Comparison of ENCODE assay signal across 9 cellular contexts in genomic region chr12:19181666-19182426, GRCh38. TPM values are rescaled to one million over a fixed set of nuclear protein-coding genes. Genes with fewer than 3 reads are reported as not detected.
DNase-seq lines count a peak whose midpoint lies in the region; ATAC-seq, FAIRE-seq and TF ChIP-seq lines count a peak whose summit lies in the region.
"Had no signal": no experiment of that assay in that cellular context is flagged by ENCODE, and none has a peak within 500 bp of the region (broad histone marks: within the 10 kb centered on the region; RNA-seq: fewer than 3 reads in every experiment).

No MANE protein-coding gene starts in this region.

- ATAC-seq in heart right ventricle (no peak), Right ventricle myocardium inferior (no peak), HG02610 (IDR thresholded peaks at IDR 0.05; ENCODE audit: unreplicated experiment) (no peak)

- POLR2A ChIA-PET in endothelial cell of umbilical vein (lab: Charles Lee) = no interaction called here

- H3K27ac ChIP-seq in heart right ventricle (peak overlapping the region in 6 of 10 donors; percentile 4 to 57 (median 34)), endothelial cell of umbilical vein (ENCODE audit: insufficient read depth, low read depth, low read length) (no peak overlapping the region)

- H3K79me2 ChIP-seq in endothelial cell of umbilical vein (ENCODE audit: control insufficient read depth, insufficient read depth, low read length) = no peaks in the 10 kb centered on the region

- H3K27me3 ChIP-seq in heart right ventricle (no peaks in the 10 kb centered on the region), endothelial cell of umbilical vein (ENCODE audit: control insufficient read depth in 2 of 2, insufficient read depth in 2 of 2, low read length in 2 of 2) (no peaks in the 10 kb centered on the region)

- H3K9me1 ChIP-seq in endothelial cell of umbilical vein (replicated peaks; ENCODE audit: control insufficient read depth, extremely low read depth, insufficient read depth, low read length) = no peaks in the 10 kb centered on the region

- H3K36me3 ChIP-seq in heart right ventricle (peaks cover 0 to 3% (median 0%) of the 10 kb centered on the region in 9 donors), endothelial cell of umbilical vein (ENCODE audit: control insufficient read depth in 2 of 2, extremely low read depth in 1 of 2, insufficient read depth in 2 of 2, low read length in 2 of 2) (no peaks in the 10 kb centered on the region)

- TF ChIP-seq CTCF in heart right ventricle (IDR thresholded peaks at IDR 0.05) (peak in 5 of 9 donors; percentile 13 to 34 (median 25)), endothelial cell of umbilical vein (IDR thresholded peaks at IDR 0.05; ENCODE audit: extremely low read depth in 1 of 2, insufficient read depth in 1 of 2, low read depth in 1 of 2, low read length in 2 of 2) (no peak)

- DNase-seq in heart right ventricle (no peak), Right ventricle myocardium inferior (ENCODE audit: missing footprints) (no peak), NCI-H69 (lab: John Stamatoyannopoulos, UW) (peak; percentile 19), endothelial cell of umbilical vein (ENCODE audit: low read depth, low spot score) (peak; percentile 26), superior temporal gyrus (ENCODE audit: extremely low spot score) (peak; percentile 74), NCI-H226 (no peak)
- no peak for DNase-seq in effector CD4-positive, alpha-beta T cell
- DNase-seq: COR-L47 had no signal

- WGBS in heart right ventricle, 2 donors = 83% methylated on average over 8 of the region's 8 CpGs

- CTCF ChIA-PET in endothelial cell of umbilical vein (lab: Charles Lee) = interaction anchor here (0.7 to 2.3 kb wide), 16 partner anchors 8 to 932 kb away, joined by 3 to 15 read pairs (median 4); no protein-coding TSS in a partner anchor

- no peak overlapping the region for H2AFZ ChIP-seq in endothelial cell of umbilical vein (ENCODE audit: low read depth, low read length)

- no peaks in the 10 kb centered on the region for H4K20me1 ChIP-seq in endothelial cell of umbilical vein (replicated peaks; ENCODE audit: control insufficient read depth, extremely low read depth, insufficient read depth, low read length)

- BruUV-seq in endothelial cell of umbilical vein (replicated peaks; lab: Mats Ljungman, UMichigan) = no TSS peak

- H3K9me3 ChIP-seq in heart right ventricle = no peaks in the 10 kb centered on the region
- no peaks in the 10 kb centered on the region for H3K9me3 ChIP-seq in endothelial cell of umbilical vein (replicated peaks; ENCODE audit: control insufficient read depth, insufficient read depth, low read length)

- H3K4me1 ChIP-seq in heart right ventricle (peaks cover 2 to 64% (median 28%) of the 10 kb centered on the region in 9 donors), endothelial cell of umbilical vein (ENCODE audit: control insufficient read depth, extremely low read depth, insufficient read depth, low read length) (no peaks in the 10 kb centered on the region)

- no peak overlapping the region for H3K9ac ChIP-seq in endothelial cell of umbilical vein (replicated peaks; ENCODE audit: extremely low read depth, insufficient read depth, low read length)

- no peak overlapping the region for H3K4me3 ChIP-seq in heart right ventricle
- no peak overlapping the region for H3K4me3 ChIP-seq in endothelial cell of umbilical vein (replicated peaks in 1 of 3; ENCODE audit: insufficient read depth in 1 of 3, low read depth in 1 of 3, low read length in 3 of 3)

- no peak for FAIRE-seq in endothelial cell of umbilical vein (lab: Jason Lieb, UNC)

- dilution Hi-C loops in endothelial cell of umbilical vein (cut with MboI; ENCODE audit: extremely low pct_ligation_motif_present, low sequenced_read_pairs) = no loop called here

- H3K4me2 ChIP-seq in endothelial cell of umbilical vein (ENCODE audit: insufficient read depth, low read length) = no peak overlapping the region

- intact Hi-C loops in heart right ventricle (cut with DNase I) (loop anchor here in 9 of 10 donors (5.0 to 10.0 kb wide), 12 partner anchors 50 to 927 kb away; no protein-coding TSS in a partner anchor), Right ventricle myocardium inferior (cut with DNase I) (loop anchor here (2.0 kb wide), 1 partner anchor 51 kb away; no protein-coding TSS in a partner anchor), endothelial cell of umbilical vein (cut with micrococcal nuclease) (no loop called here)

- no peak for TF ChIP-seq POLR2A in endothelial cell of umbilical vein (IDR thresholded peaks at IDR 0.05; ENCODE audit: low read depth, low read length)

TF ChIP-seq in endothelial cell of umbilical vein, 7 proteins besides CTCF, POLR2A, EP300 and RAD21:
- TF ChIP-seq GATA2 (IDR thresholded peaks at IDR 0.05; ENCODE audit: insufficient read depth, insufficient read length, low read depth, low read length) = no peak
- no peak for TF ChIP-seq JUN (IDR thresholded peaks at IDR 0.05; ENCODE audit: borderline replicate concordance, insufficient read depth, insufficient read length, low read depth)
- TF ChIP-seq, protein P1, sequence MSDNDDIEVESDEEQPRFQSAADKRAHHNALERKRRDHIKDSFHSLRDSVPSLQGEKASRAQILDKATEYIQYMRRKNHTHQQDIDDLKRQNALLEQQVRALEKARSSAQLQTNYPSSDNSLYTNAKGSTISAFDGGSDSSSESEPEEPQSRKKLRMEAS (IDR thresholded peaks at IDR 0.05; ENCODE audit: insufficient read depth, insufficient read length) = no peak
- no peak for TF ChIP-seq EZH2 (IDR thresholded peaks at IDR 0.05; ENCODE audit: borderline replicate concordance, low read depth, low read length, severe bottlenecking)
- TF ChIP-seq MYC (IDR thresholded peaks at IDR 0.05; ENCODE audit: low read depth, low read length) = no peak
- no peak for TF ChIP-seq FOS (IDR thresholded peaks at IDR 0.05; ENCODE audit: borderline replicate concordance, insufficient read depth, low read length)
- no peak for TF ChIP-seq POLR2AphosphoS5 (IDR thresholded peaks at IDR 0.05; ENCODE audit: insufficient read depth, low read depth, low read length)

RNA-seq across cellular contexts. Expression of gene PLEKHA5, which starts 52.3 kb away (rescaled TPM):
- total RNA-seq in heart right ventricle = 10 to 100 TPM; 38.8 to 77.1 (median 65.7) TPM
- 10 to 100 TPM; 11.8 to 58.8 TPM for polyA plus RNA-seq in heart right ventricle
- total RNA-seq in Right ventricle myocardium inferior = 52.6 TPM
- 12.7 and 13.4 TPM in 2 replicates for total RNA-seq in endothelial cell of umbilical vein
- 1.9 and 2.5 TPM in 2 replicates for polyA plus RNA-seq in endothelial cell of umbilical vein
- polyA plus RNA-seq in endothelial cell of umbilical vein (2011; cell fraction: cytosol; rRNA removed) = 2.8 and 3.0 TPM in 2 replicates
- polyA plus RNA-seq in endothelial cell of umbilical vein (2011; cell fraction: nucleus; rRNA removed) = 7.3 TPM in 2 replicates
- 4.8 and 6.4 TPM in 2 replicates for polyA plus RNA-seq in endothelial cell of umbilical vein (2012)
- polyA minus RNA-seq in endothelial cell of umbilical vein = 8.9 and 11.8 TPM in 2 replicates
- polyA minus RNA-seq in endothelial cell of umbilical vein (2011; cell fraction: cytosol; rRNA and poly(A)+ RNA removed) = 3.2 TPM
- 27.7 and 37.8 TPM in 2 replicates for polyA minus RNA-seq in endothelial cell of umbilical vein (2011; cell fraction: nucleus; rRNA and poly(A)+ RNA removed)

Comparison
In these comparisons a context has a peak if more than half of its experiments do, and no peak if none do; other contexts are left out.
1. DNase-seq: peak in NCI-H69 (single experiment), endothelial cell of umbilical vein (single experiment) and superior temporal gyrus (single experiment); none in heart right ventricle (0 of 2), Right ventricle myocardium inferior (single experiment), NCI-H226 (single experiment) and effector CD4-positive, alpha-beta T cell (single experiment).
2. CTCF ChIP-seq: peak in heart right ventricle (5 of 9); none in endothelial cell of umbilical vein (0 of 2).